Comparison of ENCODE assay signal across 8 cellular contexts in the genomic region with DNA sequence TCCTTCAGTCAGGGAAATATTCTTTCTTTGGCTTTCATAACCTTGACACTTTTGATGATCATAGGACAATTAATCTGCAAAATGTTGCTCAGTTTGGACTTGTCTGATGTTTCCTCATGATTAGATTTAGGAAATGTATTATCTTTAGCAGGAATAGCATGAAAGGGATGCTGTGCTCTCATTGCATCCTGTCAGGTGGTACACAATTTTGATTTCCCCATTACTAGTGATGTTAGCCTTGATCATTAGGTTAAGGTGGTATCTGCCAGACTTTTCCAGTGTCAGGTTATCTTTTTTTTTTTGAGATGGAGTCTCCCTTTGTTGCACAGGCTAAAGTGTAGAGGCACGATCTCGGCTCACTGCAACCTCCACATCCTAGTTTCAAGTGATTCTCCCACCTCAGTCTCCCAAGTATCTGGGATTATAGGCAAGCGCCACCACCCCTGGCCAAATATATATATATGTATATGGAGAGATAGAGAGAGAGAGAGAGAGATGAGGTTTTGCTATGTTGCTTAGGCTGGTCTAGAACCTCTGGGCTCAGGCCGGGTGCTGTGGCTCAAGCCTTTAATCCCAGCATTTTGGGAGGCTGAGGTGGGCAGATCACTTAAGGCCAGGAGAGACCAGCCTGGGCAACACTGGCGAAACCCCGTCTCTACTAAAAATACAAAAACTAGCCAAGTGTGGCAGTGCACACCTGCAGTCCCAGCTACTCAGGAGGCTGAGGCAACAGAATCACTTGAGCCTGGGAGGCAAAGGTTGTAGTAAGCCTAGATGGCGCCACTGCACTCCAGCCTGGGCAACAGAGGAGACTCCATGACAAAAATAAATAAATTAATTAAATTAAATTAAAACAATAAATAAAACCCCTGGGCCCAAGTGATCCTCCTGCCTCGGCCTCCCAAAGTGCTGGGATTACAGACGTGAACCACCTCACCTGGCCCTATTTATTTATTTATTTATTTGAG. TPM values are rescaled to one million over a fixed set of nuclear protein-coding genes. Genes with fewer than 3 reads are reported as not detected.
DNase-seq lines count a peak whose midpoint lies in the region; ATAC-seq and TF ChIP-seq lines count a peak whose summit lies in the region.

No MANE protein-coding gene starts in this region.

- DNase-seq in EH (ENCODE audit: low read depth) (peak; percentile 47), NCI-H460 (ENCODE audit: extremely low read depth, low read depth) (peak; percentile 25), ascending aorta (ENCODE audit: low spot score in 2 of 2) (no peak), natural killer cell (peak; percentile 41), COLO668 (lab: John Stamatoyannopoulos, UW; ENCODE audit: unreplicated experiment) (no peak), NCI-H2227 (lab: John Stamatoyannopoulos, UW; ENCODE audit: unreplicated experiment) (no peak)
- no peak for DNase-seq in activated T-helper 2 cell treated with anti-CD3 and anti-CD28 coated beads, Interferon-gamma antibody, Interleukin-2, Interleukin-4, amounts not matched to agents 10 μg/mL and 5 μg/mL and 100 μg/mL, durations not matched to agents 14 hours and 24 hours and 36 hours (ENCODE audit: low spot score)
- no peak for DNase-seq in activated CD4-positive, CD25-positive, alpha-beta regulatory T cell (lab: John Stamatoyannopoulos, UW)

- no peak overlapping the region for H3K27ac Mint-ChIP-seq in natural killer cell
- no peak overlapping the region for H3K27ac Mint-ChIP-seq in activated T-helper 2 cell treated with anti-CD3 and anti-CD28 coated beads, Interferon-gamma antibody, Interleukin-2, Interleukin-4, amounts not matched to agents 10 μg/mL and 5 μg/mL and 100 μg/mL, durations not matched to agents 14 hours and 24 hours and 36 hours

- peaks cover 7% of the 10 kb centered on the region in 2 donors for H3K27me3 Mint-ChIP-seq in natural killer cell (ENCODE audit: low read depth in 2 of 2)
- peaks cover 16% of the 10 kb centered on the region for H3K27me3 Mint-ChIP-seq in activated T-helper 2 cell treated with anti-CD3 and anti-CD28 coated beads, Interferon-gamma antibody, Interleukin-2, Interleukin-4, amounts not matched to agents 10 μg/mL and 5 μg/mL and 100 μg/mL, durations not matched to agents 14 hours and 24 hours and 36 hours (ENCODE audit: low read depth)

- no peaks in the 10 kb centered on the region for H3K9me3 Mint-ChIP-seq in natural killer cell
- no peaks in the 10 kb centered on the region for H3K9me3 Mint-ChIP-seq in activated T-helper 2 cell treated with anti-CD3 and anti-CD28 coated beads, Interferon-gamma antibody, Interleukin-2, Interleukin-4, amounts not matched to agents 10 μg/mL and 5 μg/mL and 100 μg/mL, durations not matched to agents 14 hours and 24 hours and 36 hours

- no peak overlapping the region for H3K27ac ChIP-seq in ascending aorta

- peak in 2 of 3 experiments; percentile 13 to 41 for TF ChIP-seq CTCF in ascending aorta (IDR thresholded peaks at IDR 0.05)
- peak; percentile 68 for TF ChIP-seq CTCF in natural killer cell (IDR thresholded peaks at IDR 0.05)

- H3K4me3 ChIP-seq in ascending aorta: no peak overlapping the region

- H3K36me3 ChIP-seq in ascending aorta: no peaks in the 10 kb centered on the region

- intact Hi-C loops in ascending aorta (cut with DNase I) (no loop called here), natural killer cell (cut with micrococcal nuclease) (loop anchor here (1.0 to 10.0 kb wide), 2 partner anchors 46 to 78 kb away; no protein-coding TSS in a partner anchor)
- intact Hi-C loops in activated T-helper 2 cell treated with anti-CD3 and anti-CD28 coated beads, Interferon-gamma antibody, Interleukin-2, Interleukin-4, amounts not matched to agents 10 μg/mL and 5 μg/mL and 100 μg/mL, durations not matched to agents 14 hours and 24 hours and 36 hours (cut with micrococcal nuclease): loop anchor here (2.0 kb wide), 1 partner anchor 78 kb away; no protein-coding TSS in a partner anchor

- no peaks in the 10 kb centered on the region for H3K4me1 ChIP-seq in ascending aorta

- H3K36me3 Mint-ChIP-seq in natural killer cell: no peaks in the 10 kb centered on the region
- no peaks in the 10 kb centered on the region for H3K36me3 Mint-ChIP-seq in activated T-helper 2 cell treated with anti-CD3 and anti-CD28 coated beads, Interferon-gamma antibody, Interleukin-2, Interleukin-4, amounts not matched to agents 10 μg/mL and 5 μg/mL and 100 μg/mL, durations not matched to agents 14 hours and 24 hours and 36 hours (ENCODE audit: low read depth)

- no peak overlapping the region for H3K4me3 Mint-ChIP-seq in natural killer cell
- H3K4me3 Mint-ChIP-seq in activated T-helper 2 cell treated with anti-CD3 and anti-CD28 coated beads, Interferon-gamma antibody, Interleukin-2, Interleukin-4, amounts not matched to agents 10 μg/mL and 5 μg/mL and 100 μg/mL, durations not matched to agents 14 hours and 24 hours and 36 hours (ENCODE audit: low read depth): no peak overlapping the region

- H3K9me3 ChIP-seq in ascending aorta: no peaks in the 10 kb centered on the region

- ATAC-seq in natural killer cell: peak in 1 of 3 donors; percentile 39

- H3K4me1 Mint-ChIP-seq in natural killer cell: peaks cover 3 to 11% of the 10 kb centered on the region in 2 donors
- peaks cover 10% of the 10 kb centered on the region for H3K4me1 Mint-ChIP-seq in activated T-helper 2 cell treated with anti-CD3 and anti-CD28 coated beads, Interferon-gamma antibody, Interleukin-2, Interleukin-4, amounts not matched to agents 10 μg/mL and 5 μg/mL and 100 μg/mL, durations not matched to agents 14 hours and 24 hours and 36 hours (ENCODE audit: low read depth)

- no peaks in the 10 kb centered on the region for H3K27me3 ChIP-seq in ascending aorta

RNA-seq across cellular contexts. Expression of gene CAVIN1, which starts 15.8 kb away (rescaled TPM):
- total RNA-seq in NCI-H460 (2014; rRNA removed; shearing (Covaris generic)): 64.0 and 70.4 TPM in 2 replicates
- 33.0 and 43.0 TPM in 2 replicates for polyA plus RNA-seq in NCI-H460 (2014; cell fraction: nucleus; rRNA removed)
- 548 TPM for total RNA-seq in ascending aorta
- total RNA-seq in natural killer cell: under 1 TPM in 2 of 3 donors, not detected in 1; 0.11 to 0.20 TPM
- total RNA-seq in activated T-helper 2 cell treated with anti-CD3 and anti-CD28 coated beads, Interferon-gamma antibody, Interleukin-2, Interleukin-4, amounts not matched to agents 10 μg/mL and 5 μg/mL and 100 μg/mL, durations not matched to agents 14 hours and 24 hours and 36 hours: 3.5 and 3.8 TPM in 2 replicates

RNA-seq across cellular contexts. Expression of gene ATP6V0A1, which starts 19.8 kb away (rescaled TPM):
- 19.5 and 25.7 TPM in 2 replicates for total RNA-seq in NCI-H460 (2014; rRNA removed; shearing (Covaris generic))
- 38.0 and 47.1 TPM in 2 replicates for polyA plus RNA-seq in NCI-H460 (2014; cell fraction: nucleus; rRNA removed)
- 59.0 TPM for total RNA-seq in ascending aorta
- 10 to 100 TPM in 1 of 3 donors, 1 to 10 TPM in 2; 4.8 to 33.5 (median 7.5) TPM for total RNA-seq in natural killer cell
- 16.0 and 17.5 TPM in 2 replicates for total RNA-seq in activated T-helper 2 cell treated with anti-CD3 and anti-CD28 coated beads, Interferon-gamma antibody, Interleukin-2, Interleukin-4, amounts not matched to agents 10 μg/mL and 5 μg/mL and 100 μg/mL, durations not matched to agents 14 hours and 24 hours and 36 hours

RNA-seq across cellular contexts. Expression of gene STAT3, which starts 50.6 kb away (rescaled TPM):
- total RNA-seq in NCI-H460 (2014; rRNA removed; shearing (Covaris generic)): 34.4 and 34.6 TPM in 2 replicates
- 15.7 and 21.1 TPM in 2 replicates for polyA plus RNA-seq in NCI-H460 (2014; cell fraction: nucleus; rRNA removed)
- 181 TPM for total RNA-seq in ascending aorta
- total RNA-seq in natural killer cell: 100 to 1,000 TPM; 190 to 246 (median 206) TPM
- 250 and 262 TPM in 2 replicates for total RNA-seq in activated T-helper 2 cell treated with anti-CD3 and anti-CD28 coated beads, Interferon-gamma antibody, Interleukin-2, Interleukin-4, amounts not matched to agents 10 μg/mL and 5 μg/mL and 100 μg/mL, durations not matched to agents 14 hours and 24 hours and 36 hours

Comparison
In these comparisons a context has a peak if more than half of its experiments do, and no peak if none do; other contexts are left out.
1. DNase-seq: peak in EH (single experiment), NCI-H460 (single experiment) and natural killer cell (single experiment); none in ascending aorta (0 of 2), activated T-helper 2 cell treated with anti-CD3 and anti-CD28 coated beads, Interferon-gamma antibody, Interleukin-2, Interleukin-4, amounts not matched to agents 10 μg/mL and 5 μg/mL and 100 μg/mL, durations not matched to agents 14 hours and 24 hours and 36 hours (single experiment), COLO668 (single experiment), NCI-H2227 (single experiment) and activated CD4-positive, CD25-positive, alpha-beta regulatory T cell (0 of 4).
2. RNA of gene CAVIN1, which starts 15.8 kb away (total RNA-seq): 548 TPM in ascending aorta (single experiment) and 64.0 to 70.4 TPM in NCI-H460; 3.5 to 3.8 TPM in activated T-helper 2 cell treated with anti-CD3 and anti-CD28 coated beads, Interferon-gamma antibody, Interleukin-2, Interleukin-4, amounts not matched to agents 10 μg/mL and 5 μg/mL and 100 μg/mL, durations not matched to agents 14 hours and 24 hours and 36 hours and 0.11 to 0.20 TPM in natural killer cell; every median in the first group is over 10 times any median in the second.